In the genomic region with DNA sequence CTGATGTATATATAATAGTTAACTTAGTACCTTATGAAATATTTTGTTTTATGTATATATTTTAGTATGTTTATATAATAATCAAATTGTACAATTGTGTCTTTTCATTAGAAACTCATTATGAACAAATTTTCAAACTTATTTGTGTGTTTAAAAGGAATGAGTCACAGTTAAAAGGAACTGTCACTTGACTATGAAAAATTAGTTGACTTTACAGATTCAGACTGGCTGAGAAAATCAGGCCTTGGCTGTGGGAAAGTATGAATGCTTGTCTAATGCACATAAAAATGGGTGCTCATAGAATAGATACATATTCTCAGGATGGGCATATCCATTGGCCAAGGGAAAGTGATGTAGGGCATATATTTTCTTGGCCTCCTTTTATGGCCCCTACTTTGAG, we compare ENCODE assay signal across 25 cellular contexts.
"Had no signal": no experiment of that assay in that cellular context is flagged by ENCODE, and none has a peak within 500 bp of the region (broad histone marks: within the 10 kb centered on the region; RNA-seq: fewer than 3 reads in every experiment).

No MANE protein-coding gene starts in this region.

- H3K36me3 Mint-ChIP-seq: memory B cell, mesothelial cell of epicardium, naive B cell had no signal

- H3K4me1 Mint-ChIP-seq: memory B cell; mesothelial cell of epicardium; naive B cell; neural crest cell; stimulated activated naive CD8-positive, alpha-beta T cell treated with anti-CD3 and anti-CD28 coated beads, Interleukin-15, amount 100 ng/mL, for 72 hours had no signal

- FAIRE-seq: keratinocyte, pancreas, small intestine had no signal

- H3K27ac Mint-ChIP-seq: effector memory CD8-positive, alpha-beta T cell; memory B cell; mesothelial cell of epicardium; naive B cell; natural killer cell treated with Interleukin-12 subunit alpha and Interleukin-12 subunit beta and Interleukin-15 and Interleukin-18, amount 100 ng/mL, for 72 hours; stimulated activated naive CD8-positive, alpha-beta T cell treated with anti-CD3 and anti-CD28 coated beads, Interleukin-15, amount 100 ng/mL, for 72 hours had no signal

- DNase-seq: colonic mucosa; effector memory CD8-positive, alpha-beta T cell; erythroblast; esophagus squamous epithelium; gastrocnemius medialis; head of caudate nucleus; mucosa of descending colon; naive B cell; pancreas; right lobe of liver; small intestine; stimulated activated CD4-positive, alpha-beta T cell treated with anti-CD3 and anti-CD28 coated beads, Interleukin-1b, Interleukin-23, amount 100 ng/mL, for 48 hours; stimulated activated CD4-positive, alpha-beta T cell treated with anti-CD3 and anti-CD28 coated beads, Interleukin-4, amount 100 ng/mL, for 1 hour; stimulated activated CD8-positive, alpha-beta memory T cell treated with anti-CD3 and anti-CD28 coated beads, Interleukin-4, amount 100 ng/mL, for 48 hours; stimulated activated naive CD4-positive, alpha-beta T cell; stimulated activated naive CD8-positive, alpha-beta T cell treated with anti-CD3 and anti-CD28 coated beads, Interleukin-15, amount 100 ng/mL, for 72 hours; trophoblast cell had no signal

- H3K4me3 ChIP-seq: colonic mucosa, esophagus squamous epithelium, gastrocnemius medialis, lung, mucosa of descending colon, pancreas, right lobe of liver, suprapubic skin had no signal

- H3K36me3 ChIP-seq: colonic mucosa, esophagus squamous epithelium, gastrocnemius medialis, neutrophil, pancreas, right lobe of liver, suprapubic skin had no signal

- H3K9me3 Mint-ChIP-seq: memory B cell, mesothelial cell of epicardium had no signal

- H3K4me3 Mint-ChIP-seq: effector memory CD8-positive, alpha-beta T cell; memory B cell; mesothelial cell of epicardium; naive B cell; natural killer cell treated with Interleukin-12 subunit alpha and Interleukin-12 subunit beta and Interleukin-15 and Interleukin-18, amount 100 ng/mL, for 72 hours; neural crest cell; stimulated activated naive CD8-positive, alpha-beta T cell treated with anti-CD3 and anti-CD28 coated beads, Interleukin-15, amount 100 ng/mL, for 72 hours had no signal

- H3K27ac ChIP-seq: colonic mucosa, esophagus squamous epithelium, gastrocnemius medialis, neutrophil, pancreas, right lobe of liver, suprapubic skin had no signal

- H3K4me1 ChIP-seq: colonic mucosa, esophagus squamous epithelium, gastrocnemius medialis, pancreas, right lobe of liver, suprapubic skin had no signal

- H3K9me3 ChIP-seq: colonic mucosa, esophagus squamous epithelium, gastrocnemius medialis, mucosa of descending colon, neutrophil, pancreas, right lobe of liver, suprapubic skin had no signal

- H3K27me3 ChIP-seq: colonic mucosa, esophagus squamous epithelium, gastrocnemius medialis, neutrophil, pancreas, right lobe of liver, suprapubic skin had no signal

- H3K27me3 Mint-ChIP-seq: effector memory CD8-positive, alpha-beta T cell; memory B cell; naive B cell; natural killer cell treated with Interleukin-12 subunit alpha and Interleukin-12 subunit beta and Interleukin-15 and Interleukin-18, amount 100 ng/mL, for 72 hours; stimulated activated naive CD8-positive, alpha-beta T cell treated with anti-CD3 and anti-CD28 coated beads, Interleukin-15, amount 100 ng/mL, for 72 hours had no signal
